9 cellular contexts compared by ENCODE assay signal in genomic region chr4:167021545-167022155, GRCh38.
DNase-seq lines count a peak whose midpoint lies in the region; ATAC-seq and TF ChIP-seq lines count a peak whose summit lies in the region.
"Had no signal": no experiment of that assay in that cellular context is flagged by ENCODE, and none has a peak within 500 bp of the region (broad histone marks: within the 10 kb centered on the region; RNA-seq: fewer than 3 reads in every experiment).

No MANE protein-coding gene starts in this region.

- no peaks in the 10 kb centered on the region for H3K4me1 ChIP-seq in ascending aorta
- no peaks in the 10 kb centered on the region for H3K4me1 ChIP-seq in spleen

- DNase-seq in EH (ENCODE audit: low read depth) (peak; percentile 57), KBM-7 (peak; percentile 67), SW480 (ENCODE audit: low spot score) (peak; percentile 20), ascending aorta (ENCODE audit: low spot score in 2 of 2) (peak in 1 of 2 donors; percentile 69), iPS DF 4.7 (ENCODE audit: extremely low read depth, low spot score) (peak; percentile 9), spleen (peak; percentile 74), GOT3 (lab: John Stamatoyannopoulos, UW) (no peak)

- H3K36me3 ChIP-seq in ascending aorta (no peaks in the 10 kb centered on the region), spleen (no peaks in the 10 kb centered on the region)

- WGBS in spleen, 5 donors, result 22 to 24% (median 23%) methylated on average over 11 of the region's 11 CpGs

- in situ Hi-C loops in KBM-7 (cut with MboI; ENCODE audit: low pct_unique_long_range_greater_than_20kb, low sequenced_read_pairs), result no loop called here

- peak; percentile 75 for ATAC-seq in GM21390 (IDR thresholded peaks at IDR 0.05; ENCODE audit: unreplicated experiment)

- intact Hi-C loops in ascending aorta (cut with DNase I) (no loop called here), spleen (cut with DNase I; ENCODE audit: low total_unique reads) (loop anchor here (5.0 to 10.0 kb wide), 2 partner anchors 271 to 1053 kb away; no protein-coding TSS in a partner anchor)

- no peak for TF ChIP-seq POLR2A in spleen (IDR thresholded peaks at IDR 0.05)

- peak in 2 of 3 experiments; percentile 54 to 65 for TF ChIP-seq CTCF in ascending aorta (IDR thresholded peaks at IDR 0.05)
- TF ChIP-seq CTCF in spleen (IDR thresholded peaks at IDR 0.05 in 8 of 11, conservative IDR thresholded peaks at IDR 0.05 in 3 of 11), result peak; percentile 7 to 76 (median 50)

- H3K9me3 ChIP-seq in ascending aorta (no peaks in the 10 kb centered on the region), spleen (no peaks in the 10 kb centered on the region)

- H3K4me3 ChIP-seq in ascending aorta (no peak overlapping the region), spleen (no peak overlapping the region)

- H3K27me3 ChIP-seq in ascending aorta (no peaks in the 10 kb centered on the region), spleen (replicated peaks in 1 of 7) (no peaks in the 10 kb centered on the region)

- no peak overlapping the region for H3K27ac ChIP-seq in ascending aorta
- no peak overlapping the region for H3K27ac ChIP-seq in spleen
- H3K27ac ChIP-seq: epithelial cell of prostate had no signal
